1 cellular context compared by ENCODE assay signal in genomic region chr6:63856271-63856670, GRCh38.
TF ChIP-seq lines count a peak whose summit lies in the region.

No MANE protein-coding gene starts in this region.

TF ChIP-seq in HepG2, 621 proteins besides CTCF, POLR2A, EP300 and RAD21 (continued from another document):
- TF ChIP-seq TFDP2 (CRISPR knock-in tag; IDR thresholded peaks at IDR 0.05): no peak
- TF ChIP-seq SP1 (IDR thresholded peaks at IDR 0.05): no peak
- no peak for TF ChIP-seq SP1 (CRISPR knock-in tag; IDR thresholded peaks at IDR 0.05)
- no peak for TF ChIP-seq CHCHD3 (CRISPR knock-in tag; IDR thresholded peaks at IDR 0.05)
- no peak for TF ChIP-seq ZBTB1 (CRISPR knock-in tag; IDR thresholded peaks at IDR 0.05; ENCODE audit: borderline replicate concordance)
